ENCODE assay signal across 8 cellular contexts in genomic region chr22:39808087-39808486, GRCh38.
DNase-seq lines count a peak whose midpoint lies in the region; ATAC-seq and TF ChIP-seq lines count a peak whose summit lies in the region.

No MANE protein-coding gene starts in this region.

- H3K4me1 ChIP-seq in CD8-positive, alpha-beta T cell (ENCODE audit: insufficient read depth, low read length), result no peaks in the 10 kb centered on the region
- H3K4me1 ChIP-seq in lower lobe of right lung, result no peaks in the 10 kb centered on the region

- peaks cover 8% of the 10 kb centered on the region for H3K4me1 Mint-ChIP-seq in CD8-positive, alpha-beta T cell (ENCODE audit: low read depth)

- no peak for TF ChIP-seq CTCF in CD8-positive, alpha-beta T cell (IDR thresholded peaks at IDR 0.05)
- peak; percentile 31 for TF ChIP-seq CTCF in lower lobe of right lung (IDR thresholded peaks at IDR 0.05)

- H3K9me3 ChIP-seq in CD8-positive, alpha-beta T cell (ENCODE audit: low read length), result no peaks in the 10 kb centered on the region
- no peaks in the 10 kb centered on the region for H3K9me3 ChIP-seq in lower lobe of right lung

- no peak overlapping the region for H3K27ac Mint-ChIP-seq in CD8-positive, alpha-beta T cell

- no peak overlapping the region for H3K4me3 ChIP-seq in CD8-positive, alpha-beta T cell (ENCODE audit: low read depth, low read length)
- H3K4me3 ChIP-seq in lower lobe of right lung, result no peak overlapping the region

- H3K27ac ChIP-seq in CD8-positive, alpha-beta T cell (ENCODE audit: low read depth, low read length), result no peak overlapping the region
- H3K27ac ChIP-seq in lower lobe of right lung, result no peak overlapping the region

- ATAC-seq in CD8-positive, alpha-beta T cell, result no peak
- ATAC-seq in lower lobe of right lung (no peak), HG03095 (IDR thresholded peaks at IDR 0.05; ENCODE audit: unreplicated experiment) (no peak), HG03460 (IDR thresholded peaks at IDR 0.05; ENCODE audit: unreplicated experiment) (no peak), HG03139 (IDR thresholded peaks at IDR 0.05; ENCODE audit: unreplicated experiment) (no peak)

- peaks cover 16% of the 10 kb centered on the region for H3K27me3 Mint-ChIP-seq in CD8-positive, alpha-beta T cell (ENCODE audit: low read depth)

- no peaks in the 10 kb centered on the region for H3K36me3 Mint-ChIP-seq in CD8-positive, alpha-beta T cell

- H3K36me3 ChIP-seq in CD8-positive, alpha-beta T cell (ENCODE audit: insufficient read depth, low read length), result no peaks in the 10 kb centered on the region
- H3K36me3 ChIP-seq in lower lobe of right lung, result no peaks in the 10 kb centered on the region

- peak in 5 of 7 experiments; percentile 7 to 55 (median 33) for DNase-seq in CD8-positive, alpha-beta T cell
- DNase-seq in KBM-7 (peak; percentile 34), lower lobe of right lung (no peak), nucleus accumbens (lab: John Stamatoyannopoulos, UW) (no peak)
- peak; percentile 6 for DNase-seq in activated gamma-delta T cell treated with anti-CD3 and anti-CD28 coated beads, Interleukin-2, amount 50 U/mL, for 16 hours (ENCODE audit: low read depth)

- no peak overlapping the region for H3K4me3 Mint-ChIP-seq in CD8-positive, alpha-beta T cell

- H3K27me3 ChIP-seq in CD8-positive, alpha-beta T cell (ENCODE audit: insufficient read depth, low read length), result no peaks in the 10 kb centered on the region
- H3K27me3 ChIP-seq in lower lobe of right lung (ENCODE audit: low read depth), result peaks cover 28% of the 10 kb centered on the region

- POLR2A ChIA-PET in CD8-positive, alpha-beta T cell (lab: Charles Lee), result no interaction called here

- CTCF ChIA-PET in CD8-positive, alpha-beta T cell (lab: Charles Lee), result interaction anchor here (0.7 to 3.5 kb wide), 5 partner anchors 15 to 273 kb away, joined by 3 to 19 read pairs (median 4); no protein-coding TSS in a partner anchor

- no peaks in the 10 kb centered on the region for H3K9me3 Mint-ChIP-seq in CD8-positive, alpha-beta T cell

- in situ Hi-C loops in KBM-7 (cut with MboI; ENCODE audit: low pct_unique_long_range_greater_than_20kb, low sequenced_read_pairs), result no loop called here

- intact Hi-C loops in CD8-positive, alpha-beta T cell (cut with DNase I, micrococcal nuclease), result no loop called here
- intact Hi-C loops in lower lobe of right lung (cut with DNase I), result no loop called here

Comparison
In these comparisons a context has a peak if more than half of its experiments do, and no peak if none do; other contexts are left out.
1. DNase-seq: peak in CD8-positive, alpha-beta T cell (5 of 7), KBM-7 (single experiment) and activated gamma-delta T cell treated with anti-CD3 and anti-CD28 coated beads, Interleukin-2, amount 50 U/mL, for 16 hours (single experiment); none in lower lobe of right lung (single experiment) and nucleus accumbens (0 of 56).